Comparison of ENCODE assay signal across 24 cellular contexts in the genomic region with DNA sequence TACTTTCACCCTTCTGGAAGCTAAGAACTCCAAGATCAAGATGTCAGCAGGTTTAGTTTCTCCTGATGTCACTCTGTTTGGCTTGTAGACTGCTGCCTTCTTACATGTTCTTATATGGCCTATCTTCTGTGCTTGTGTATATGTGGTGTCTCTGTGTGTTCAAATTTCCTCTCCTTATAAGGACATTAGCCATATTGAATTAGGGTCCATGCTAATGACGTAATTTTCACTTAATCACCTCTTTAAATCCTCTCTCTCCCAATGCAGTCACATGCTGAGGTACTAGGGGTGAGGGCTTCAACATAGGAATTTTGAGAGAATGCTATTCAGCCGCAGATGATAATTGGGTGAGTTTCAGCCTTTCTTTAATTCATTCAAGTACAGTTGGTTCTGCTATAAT.
"Had no signal": no experiment of that assay in that cellular context is flagged by ENCODE, and none has a peak within 500 bp of the region (broad histone marks: within the 10 kb centered on the region; RNA-seq: fewer than 3 reads in every experiment).

No MANE protein-coding gene starts in this region.

- H3K27ac ChIP-seq: esophagus squamous epithelium, left lung, neural progenitor cell, prostate gland, skin epidermis, spleen, testis, tibial artery had no signal

- DNase-seq: cortex of kidney; effector memory CD8-positive, alpha-beta T cell; erythroblast; esophagus squamous epithelium; head of caudate nucleus; kidney; left lung; mesenchymal stem cell; midbrain; naive thymus-derived CD4-positive, alpha-beta T cell; nucleus accumbens; right cardiac atrium; spleen; stimulated activated CD4-positive, alpha-beta T cell treated with anti-CD3 and anti-CD28 coated beads, Interleukin-4, amount 100 ng/mL, for 4 hours; stimulated activated naive CD8-positive, alpha-beta T cell treated with anti-CD3 and anti-CD28 coated beads, Interleukin-15, Interleukin-2, amounts not matched to agents 100 U/mL and 50 U/mL, for 24 hours; substantia nigra; testis; tibial artery had no signal

- H3K4me2 ChIP-seq: neural progenitor cell had no signal

- H2AFZ ChIP-seq: neural progenitor cell had no signal

- H3K27me3 ChIP-seq: esophagus squamous epithelium, left lung, neural progenitor cell, spleen, testis, tibial artery had no signal

- H3K4me3 ChIP-seq: esophagus squamous epithelium, left lung, neural progenitor cell, prostate gland, skin epidermis, spleen, testis, tibial artery had no signal

- H3K27ac Mint-ChIP-seq: effector memory CD8-positive, alpha-beta T cell; naive thymus-derived CD4-positive, alpha-beta T cell; nephron; neural progenitor cell; stimulated activated memory B cell treated with anti-CD40 and anti-IgM and Interleukin-4, amounts not matched to agents 10 μg/mL and 1 μg/mL and 100 μg/mL, for 72 hours; type B pancreatic cell had no signal

- H3K4me1 Mint-ChIP-seq: naive thymus-derived CD4-positive, alpha-beta T cell; nephron; neural progenitor cell; stimulated activated memory B cell treated with anti-CD40 and anti-IgM and Interleukin-4, amounts not matched to agents 10 μg/mL and 1 μg/mL and 100 μg/mL, for 72 hours had no signal

- H3K4me3 Mint-ChIP-seq: effector memory CD8-positive, alpha-beta T cell; naive thymus-derived CD4-positive, alpha-beta T cell; nephron; neural progenitor cell; stimulated activated memory B cell treated with anti-CD40 and anti-IgM and Interleukin-4, amounts not matched to agents 10 μg/mL and 1 μg/mL and 100 μg/mL, for 72 hours; type B pancreatic cell had no signal

- H3K9ac ChIP-seq: neural progenitor cell had no signal

- H3K9me3 Mint-ChIP-seq: neural progenitor cell, type B pancreatic cell had no signal

- H3K9me3 ChIP-seq: esophagus squamous epithelium, prostate gland, testis had no signal

- H3K27me3 Mint-ChIP-seq: effector memory CD8-positive, alpha-beta T cell; naive thymus-derived CD4-positive, alpha-beta T cell; stimulated activated memory B cell treated with anti-CD40 and anti-IgM and Interleukin-4, amounts not matched to agents 10 μg/mL and 1 μg/mL and 100 μg/mL, for 72 hours; type B pancreatic cell had no signal

- ATAC-seq: effector memory CD8-positive, alpha-beta T cell; left lung; naive thymus-derived CD4-positive, alpha-beta T cell; right cardiac atrium; stimulated activated memory B cell treated with anti-CD40 and anti-IgM and Interleukin-4, amounts not matched to agents 10 μg/mL and 1 μg/mL and 100 μg/mL, for 72 hours; stimulated activated naive CD8-positive, alpha-beta T cell treated with anti-CD3 and anti-CD28 coated beads, Interleukin-15, Interleukin-2, amounts not matched to agents 100 U/mL and 50 U/mL, for 24 hours had no signal

- H3K36me3 Mint-ChIP-seq: naive thymus-derived CD4-positive, alpha-beta T cell; neural progenitor cell; stimulated activated memory B cell treated with anti-CD40 and anti-IgM and Interleukin-4, amounts not matched to agents 10 μg/mL and 1 μg/mL and 100 μg/mL, for 72 hours; type B pancreatic cell had no signal

- H3K4me1 ChIP-seq: esophagus squamous epithelium, left lung, neural progenitor cell, prostate gland, spleen, testis, tibial artery had no signal

- H3K36me3 ChIP-seq: esophagus squamous epithelium, left lung, neural progenitor cell, prostate gland, spleen, tibial artery had no signal
